Comparison of ENCODE assay signal across 8 cellular contexts in genomic region chr15:40252438-40253178, GRCh38. TPM values are rescaled to one million over a fixed set of nuclear protein-coding genes. Genes with fewer than 3 reads are reported as not detected.
DNase-seq lines count a peak whose midpoint lies in the region; ATAC-seq and TF ChIP-seq lines count a peak whose summit lies in the region.

No MANE protein-coding gene starts in this region.

- H3K4me3 ChIP-seq in A673 (ENCODE audit: low read depth, low read length, poor library complexity, severe bottlenecking) = peak overlapping the region; percentile 47
- peak overlapping the region; percentile 51 to 62 for H3K4me3 ChIP-seq in gastroesophageal sphincter
- peak overlapping the region; percentile 69 for H3K4me3 ChIP-seq in parathyroid adenoma (ENCODE audit: low read depth, low read length)

- no CpG with 5 or more reads among the region's 84 CpGs for WGBS in gastroesophageal sphincter (ENCODE audit: low coverage in 1 of 2), 2 donors

- CTCF ChIA-PET in A673 (lab: Charles Lee) = no interaction called here
- CTCF ChIA-PET in activated CD4-positive, alpha-beta memory T cell treated with anti-CD3 and anti-CD28 coated beads for 36 hours (lab: Charles Lee) = interaction anchor here (1.1 kb wide), 1 partner anchor 21 kb away, joined by 4 read pairs; no protein-coding TSS in a partner anchor

- H3K4me3 Mint-ChIP-seq in activated CD4-positive, alpha-beta memory T cell treated with anti-CD3 and anti-CD28 coated beads for 36 hours = peak overlapping the region; percentile 38

- H3K4me1 ChIP-seq in A673 (ENCODE audit: insufficient read depth, low read length, poor library complexity, severe bottlenecking) (peaks cover 10% of the 10 kb centered on the region), gastroesophageal sphincter (peaks cover 0 to 23% (median 13%) of the 10 kb centered on the region in 3 donors), parathyroid adenoma (no peaks in the 10 kb centered on the region)

- peak overlapping the region; percentile 89 for H3K4me2 ChIP-seq in parathyroid adenoma (ENCODE audit: low read length)

- H3K36me3 ChIP-seq in A673 (ENCODE audit: insufficient read depth, low read length, poor library complexity, severe bottlenecking) (no peaks in the 10 kb centered on the region), gastroesophageal sphincter (no peaks in the 10 kb centered on the region), parathyroid adenoma (ENCODE audit: control insufficient read depth, insufficient read depth, low read length) (no peaks in the 10 kb centered on the region)

- DNase-seq in A673 (ENCODE audit: low spot score) = peak; percentile 33
- DNase-seq in activated CD4-positive, alpha-beta memory T cell treated with anti-CD3 and anti-CD28 coated beads for 36 hours = peak; percentile 21
- DNase-seq in hepatic stellate cell (ENCODE audit: low spot score) = no peak
- no peak for DNase-seq in medulla oblongata (ENCODE audit: extremely low spot score)

- H3K27me3 ChIP-seq in A673 (replicated peaks; ENCODE audit: insufficient read depth, low read depth, low read length, poor library complexity) (no peaks in the 10 kb centered on the region), gastroesophageal sphincter (peaks cover 21% of the 10 kb centered on the region), parathyroid adenoma (ENCODE audit: control insufficient read depth, insufficient read depth, low read length) (no peaks in the 10 kb centered on the region)

- no peak for TF ChIP-seq POLR2A in gastroesophageal sphincter (IDR thresholded peaks at IDR 0.05)

- no peaks in the 10 kb centered on the region for H3K36me3 Mint-ChIP-seq in activated CD4-positive, alpha-beta memory T cell treated with anti-CD3 and anti-CD28 coated beads for 36 hours

- peak; percentile 48 for ATAC-seq in GM21737 (IDR thresholded peaks at IDR 0.05; ENCODE audit: unreplicated experiment)
- ATAC-seq in gastroesophageal sphincter = peak; percentile 52
- no peak for ATAC-seq in GM21367 (IDR thresholded peaks at IDR 0.05; ENCODE audit: unreplicated experiment)

- peak overlapping the region; percentile 90 for H2AFZ ChIP-seq in parathyroid adenoma

- TF ChIP-seq CTCF in A673 (conservative IDR thresholded peaks at IDR 0.05; ENCODE audit: low read depth, low read length) (no peak), gastroesophageal sphincter (IDR thresholded peaks at IDR 0.05) (no peak), parathyroid adenoma (IDR thresholded peaks at IDR 0.05) (no peak)

- H3K27ac Mint-ChIP-seq in activated CD4-positive, alpha-beta memory T cell treated with anti-CD3 and anti-CD28 coated beads for 36 hours = no peak overlapping the region

- POLR2A ChIA-PET in A673 (lab: Charles Lee; ENCODE audit: low non-redundant PET) = no interaction called here
- POLR2A ChIA-PET in activated CD4-positive, alpha-beta memory T cell treated with anti-CD3 and anti-CD28 coated beads for 36 hours (lab: Charles Lee) = no interaction called here

- no peak overlapping the region for H3K9ac ChIP-seq in parathyroid adenoma

- peaks cover 30% of the 10 kb centered on the region for H3K27me3 Mint-ChIP-seq in activated CD4-positive, alpha-beta memory T cell treated with anti-CD3 and anti-CD28 coated beads for 36 hours

- intact Hi-C loops in A673 (cut with micrococcal nuclease; ENCODE audit: unreplicated experiment) = no loop called here
- intact Hi-C loops in activated CD4-positive, alpha-beta memory T cell treated with anti-CD3 and anti-CD28 coated beads for 36 hours (cut with micrococcal nuclease) = no loop called here

- BruUV-seq in A673 (replicated peaks; lab: Mats Ljungman, UMichigan) = no TSS peak

- H3K27ac ChIP-seq in A673 (ENCODE audit: low read depth, low read length, poor library complexity, severe bottlenecking) (no peak overlapping the region), gastroesophageal sphincter (peak overlapping the region in 1 of 4 donors; percentile 47), parathyroid adenoma (no peak overlapping the region)

- TF ChIP-seq EP300 in gastroesophageal sphincter (IDR thresholded peaks at IDR 0.05) = no peak

- no peaks in the 10 kb centered on the region for H3K79me2 ChIP-seq in parathyroid adenoma

- H3K9me3 Mint-ChIP-seq in activated CD4-positive, alpha-beta memory T cell treated with anti-CD3 and anti-CD28 coated beads for 36 hours = no peaks in the 10 kb centered on the region

- H3K4me1 Mint-ChIP-seq in activated CD4-positive, alpha-beta memory T cell treated with anti-CD3 and anti-CD28 coated beads for 36 hours (ENCODE audit: low read depth) = peaks cover 6% of the 10 kb centered on the region

- H3K9me3 ChIP-seq in A673 (ENCODE audit: low read depth, low read length, poor library complexity, severe bottlenecking) (no peaks in the 10 kb centered on the region), gastroesophageal sphincter (no peaks in the 10 kb centered on the region), parathyroid adenoma (ENCODE audit: control insufficient read depth, low read length) (no peaks in the 10 kb centered on the region)

RNA-seq across cellular contexts. Expression of gene PAK6, which starts 13.7 kb away (rescaled TPM):
- 0.84 and 1.5 TPM in 2 replicates for total RNA-seq in A673 (2021)
- under 1 TPM; 0.69 to 0.73 TPM for total RNA-seq in activated CD4-positive, alpha-beta memory T cell treated with anti-CD3 and anti-CD28 coated beads for 36 hours
- 1 to 10 TPM in 2 of 4 donors, under 1 TPM in 2; 0.94 to 4.6 (median 1.6) TPM for total RNA-seq in gastroesophageal sphincter

RNA-seq across cellular contexts. Expression of gene ANKRD63, which starts 30.3 kb away (rescaled TPM):
- total RNA-seq in A673 (2021) = 2.5 TPM in 2 replicates
- total RNA-seq in activated CD4-positive, alpha-beta memory T cell treated with anti-CD3 and anti-CD28 coated beads for 36 hours = not detected
- total RNA-seq in gastroesophageal sphincter = 1 to 10 TPM in 1 of 4 donors, not detected in 3; 1.6 TPM

RNA-seq across cellular contexts. Expression of gene PLCB2, which starts 55.1 kb away (rescaled TPM):
- total RNA-seq in A673 (2021) (5.6 and 6.6 TPM in 2 replicates), gastroesophageal sphincter (10 to 100 TPM in 2 of 4 donors, 1 to 10 TPM in 2; 1.5 to 13.5 (median 8.8) TPM)
- 10 to 100 TPM; 65.3 to 70.7 TPM for total RNA-seq in activated CD4-positive, alpha-beta memory T cell treated with anti-CD3 and anti-CD28 coated beads for 36 hours

Comparison
In these comparisons a context has a peak if more than half of its experiments do, and no peak if none do; other contexts are left out.
1. DNase-seq: peak in A673 (single experiment) and activated CD4-positive, alpha-beta memory T cell treated with anti-CD3 and anti-CD28 coated beads for 36 hours (single experiment); none in hepatic stellate cell (single experiment) and medulla oblongata (single experiment).
2. Peak in every context shown above with its lines, with median percentiles within 50 percentile points of each other: H3K4me3 ChIP-seq.